In genomic region chr9:94801242-94801641, GRCh38 we compare ENCODE assay signal across 1 cellular context.
TF ChIP-seq lines count a peak whose summit lies in the region.

No MANE protein-coding gene starts in this region.

TF ChIP-seq in HepG2, 621 proteins besides CTCF, POLR2A, EP300 and RAD21 (continued from another document):
- TF ChIP-seq, protein P1, sequence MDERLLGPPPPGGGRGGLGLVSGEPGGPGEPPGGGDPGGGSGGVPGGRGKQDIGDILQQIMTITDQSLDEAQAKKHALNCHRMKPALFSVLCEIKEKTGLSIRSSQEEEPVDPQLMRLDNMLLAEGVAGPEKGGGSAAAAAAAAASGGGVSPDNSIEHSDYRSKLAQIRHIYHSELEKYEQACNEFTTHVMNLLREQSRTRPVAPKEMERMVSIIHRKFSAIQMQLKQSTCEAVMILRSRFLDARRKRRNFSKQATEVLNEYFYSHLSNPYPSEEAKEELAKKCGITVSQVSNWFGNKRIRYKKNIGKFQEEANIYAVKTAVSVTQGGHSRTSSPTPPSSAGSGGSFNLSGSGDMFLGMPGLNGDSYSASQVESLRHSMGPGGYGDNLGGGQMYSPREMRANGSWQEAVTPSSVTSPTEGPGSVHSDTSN (CRISPR knock-in tag; IDR thresholded peaks at IDR 0.05) = no peak
- TF ChIP-seq ZNF556 (CRISPR knock-in tag; IDR thresholded peaks at IDR 0.05; ENCODE audit: borderline replicate concordance) (no peak), ZNF326 (CRISPR knock-in tag; IDR thresholded peaks at IDR 0.05; ENCODE audit: borderline replicate concordance) (no peak), ZNF598 (CRISPR knock-in tag; IDR thresholded peaks at IDR 0.05; ENCODE audit: borderline replicate concordance) (no peak), TCF12 (IDR thresholded peaks at IDR 0.05) (no peak), TCF12 (CRISPR knock-in tag; IDR thresholded peaks at IDR 0.05) (no peak)
